Comparison of ENCODE assay signal across 8 cellular contexts in genomic region chr3:50503504-50503903, GRCh38. TPM values are rescaled to one million over a fixed set of nuclear protein-coding genes. Genes with fewer than 3 reads are reported as not detected.
DNase-seq lines count a peak whose midpoint lies in the region; ATAC-seq and TF ChIP-seq lines count a peak whose summit lies in the region.

Gene CACNA2D2, minus strand, starts transcription at chr3:50503634. Its CDS starts 211 bp downstream, at chr3:50503423.

- no peak for TF ChIP-seq CTCF in MM.1S (IDR thresholded peaks at IDR 0.05; ENCODE audit: low read length)

- H3K36me3 ChIP-seq in CD8-positive, alpha-beta memory T cell (ENCODE audit: insufficient read depth, low read length): no peaks in the 10 kb centered on the region
- H3K36me3 ChIP-seq in MM.1S (replicated peaks; ENCODE audit: insufficient read depth, low read length) (no peaks in the 10 kb centered on the region), endocrine pancreas (ENCODE audit: control insufficient read depth, insufficient read depth, low read length) (no peaks in the 10 kb centered on the region)

- ATAC-seq in naive B cell (ENCODE audit: low read depth in 2 of 2): peak; percentile 83 to 87
- ATAC-seq in GM18907 (IDR thresholded peaks at IDR 0.05; ENCODE audit: unreplicated experiment): no peak
- ATAC-seq in HG03135 (IDR thresholded peaks at IDR 0.05; ENCODE audit: unreplicated experiment): no peak

- peak within 1 kb of the TSS; percentile 73 to 92 (median 84) for H3K4me3 Mint-ChIP-seq in CD8-positive, alpha-beta memory T cell
- H3K4me3 Mint-ChIP-seq in naive B cell: peak within 1 kb of the TSS; percentile 75 to 90 (median 78)

- H3F3A ChIP-seq in MM.1S (ENCODE audit: insufficient read depth, low read length): no peaks in the 10 kb centered on the region

- H2AFZ ChIP-seq in MM.1S (ENCODE audit: low read length): no peak within 1 kb of the TSS

- H3K79me2 ChIP-seq in MM.1S (ENCODE audit: low read length): no peaks in the 10 kb centered on the region

- H3K9me2 ChIP-seq in MM.1S (replicated peaks; ENCODE audit: insufficient read depth, low read length): no peaks in the 10 kb centered on the region

- H3K9me3 Mint-ChIP-seq in CD8-positive, alpha-beta memory T cell: no peaks in the 10 kb centered on the region
- H3K9me3 Mint-ChIP-seq in naive B cell: peaks cover 0 to 1% (median 0%) of the 10 kb centered on the region in 7 donors

- H3K4me1 ChIP-seq in CD8-positive, alpha-beta memory T cell (ENCODE audit: insufficient read depth, low read length): peaks cover 9% of the 10 kb centered on the region
- no peaks in the 10 kb centered on the region for H3K4me1 ChIP-seq in MM.1S (ENCODE audit: low read length)
- no peaks in the 10 kb centered on the region for H3K4me1 ChIP-seq in endocrine pancreas (ENCODE audit: control insufficient read depth, insufficient read depth, low read length)

- CTCF ChIA-PET in CD8-positive, alpha-beta memory T cell (lab: Charles Lee): interaction anchor here (0.9 kb wide), 1 partner anchor 12 kb away, joined by 3 read pairs; no protein-coding TSS in a partner anchor

- peaks cover 5% of the 10 kb centered on the region for H3K27me3 ChIP-seq in CD8-positive, alpha-beta memory T cell (ENCODE audit: insufficient read depth, low read length, poor library complexity, severe bottlenecking)
- H3K27me3 ChIP-seq in MM.1S (replicated peaks; ENCODE audit: insufficient read depth, low read length) (peaks cover 88% of the 10 kb centered on the region), endocrine pancreas (ENCODE audit: control insufficient read depth, insufficient read depth, low read length) (no peaks in the 10 kb centered on the region)

- H3K4me2 ChIP-seq in MM.1S (ENCODE audit: low read depth, low read length): no peak within 1 kb of the TSS; the same call in 1 of the 2 replicates

- peak within 1 kb of the TSS; percentile 32 for H3K4me3 ChIP-seq in CD8-positive, alpha-beta memory T cell (ENCODE audit: low read length)
- H3K4me3 ChIP-seq in MM.1S (ENCODE audit: low read length) (no peak within 1 kb of the TSS), endocrine pancreas (ENCODE audit: control insufficient read depth, insufficient read depth, low read length) (peak within 1 kb of the TSS; percentile 35)

- H3K27ac Mint-ChIP-seq in CD8-positive, alpha-beta memory T cell: peak within 1 kb of the TSS in 3 of 8 donors; percentile 24 to 52 (median 37)
- no peak within 1 kb of the TSS for H3K27ac Mint-ChIP-seq in naive B cell

- DNase-seq in CD8-positive, alpha-beta memory T cell: peak; percentile 64 to 82 (median 78)
- DNase-seq in MM.1S (peak; percentile 37), naive B cell (peak; percentile 37)
- DNase-seq in activated CD8-positive, alpha-beta memory T cell treated with anti-CD3 and anti-CD28 coated beads for 24 hours: peak; percentile 81
- DNase-seq in stimulated activated CD8-positive, alpha-beta memory T cell treated with anti-CD3 and anti-CD28 coated beads, Interleukin-7, amount 100 ng/mL, for 4 hours (ENCODE audit: low read depth in 2 of 2): peak; percentile 24 to 67

- no peaks in the 10 kb centered on the region for H4K20me1 ChIP-seq in MM.1S (ENCODE audit: insufficient read depth, low read length)

- no peak within 1 kb of the TSS for H3K9ac ChIP-seq in MM.1S (ENCODE audit: low read length)
- peak within 1 kb of the TSS; percentile 65 for H3K9ac ChIP-seq in endocrine pancreas (ENCODE audit: control insufficient read depth, insufficient read depth, low read length)

- POLR2A ChIA-PET in CD8-positive, alpha-beta memory T cell (lab: Charles Lee): interaction anchor here (0.5 kb wide), 1 partner anchor 1492 kb away, joined by 5 read pairs; the partner anchor contains the start of gene RPL29

- H3K36me3 Mint-ChIP-seq in CD8-positive, alpha-beta memory T cell: no peaks in the 10 kb centered on the region
- H3K36me3 Mint-ChIP-seq in naive B cell: peaks cover 0 to 7% of the 10 kb centered on the region in 2 donors

- H3K27ac ChIP-seq in CD8-positive, alpha-beta memory T cell (ENCODE audit: low read depth, low read length): no peak within 1 kb of the TSS
- H3K27ac ChIP-seq in MM.1S (ENCODE audit: low read length): no peak within 1 kb of the TSS

- peaks cover 6 to 12% of the 10 kb centered on the region in 2 donors for H3K27me3 Mint-ChIP-seq in CD8-positive, alpha-beta memory T cell
- peaks cover 16 to 53% (median 43%) of the 10 kb centered on the region in 3 donors for H3K27me3 Mint-ChIP-seq in naive B cell

- no peaks in the 10 kb centered on the region for H3K9me3 ChIP-seq in CD8-positive, alpha-beta memory T cell (ENCODE audit: low read length)
- no peaks in the 10 kb centered on the region for H3K9me3 ChIP-seq in MM.1S (replicated peaks; ENCODE audit: insufficient read depth, low read length)
- H3K9me3 ChIP-seq in endocrine pancreas (ENCODE audit: control insufficient read depth, low read length): no peaks in the 10 kb centered on the region

- H3K4me1 Mint-ChIP-seq in CD8-positive, alpha-beta memory T cell: peaks cover 7 to 23% (median 10%) of the 10 kb centered on the region in 3 donors
- peaks cover 7 to 17% (median 14%) of the 10 kb centered on the region in 3 donors for H3K4me1 Mint-ChIP-seq in naive B cell

RNA-seq across cellular contexts. Expression of gene CACNA2D2, which starts in this region (rescaled TPM):
- total RNA-seq in CD8-positive, alpha-beta memory T cell: 1 to 10 TPM in 1 of 2 experiments, under 1 TPM in 1; 0.73 to 1.1 TPM
- polyA plus RNA-seq in CD8-positive, alpha-beta memory T cell: 2.6 TPM
- polyA plus RNA-seq in naive B cell (ENCODE audit: low read depth in 6 of 6): under 1 TPM in 3 of 6 donors, not detected in 3; 0.17 to 0.24 (median 0.18) TPM

Comparison
In these comparisons a context has a peak if more than half of its experiments do, and no peak if none do; other contexts are left out.
1. Peak in DNase-seq and ATAC-seq in naive B cell; RNA of the gene not detected or under 1 TPM.